In genomic region chr9:110029815-110030480, GRCh38 we compare ENCODE assay signal across 1 cellular context.
TF ChIP-seq lines count a peak whose summit lies in the region.

No MANE protein-coding gene starts in this region.

TF ChIP-seq in IMR-90, 13 proteins besides CTCF, POLR2A, EP300 and RAD21 (continued from another document):
- TF ChIP-seq CHD1 (IDR thresholded peaks at IDR 0.05; ENCODE audit: low read depth, low read length) = no peak
- TF ChIP-seq NFE2L2 (IDR thresholded peaks at IDR 0.05; ENCODE audit: low read depth, low read length) = no peak
- no peak for TF ChIP-seq MXI1 (IDR thresholded peaks at IDR 0.05; ENCODE audit: borderline replicate concordance, low read depth, low read length)
- TF ChIP-seq CEBPB (IDR thresholded peaks at IDR 0.05; ENCODE audit: low read depth, low read length) = no peak
- TF ChIP-seq MAZ (IDR thresholded peaks at IDR 0.05; ENCODE audit: borderline replicate concordance, low read depth, low read length) = no peak
- no peak for TF ChIP-seq MAFK (IDR thresholded peaks at IDR 0.05; ENCODE audit: low read depth, low read length)
- no peak for TF ChIP-seq FOS (IDR thresholded peaks at IDR 0.05; ENCODE audit: low read depth, low read length)
- no peak for TF ChIP-seq RCOR1 (IDR thresholded peaks at IDR 0.05; ENCODE audit: insufficient replicate concordance, low read length)
- no peak for TF ChIP-seq BHLHE40 (IDR thresholded peaks at IDR 0.05; ENCODE audit: low read depth, low read length)
